19 cellular contexts compared by ENCODE assay signal in the genomic region with DNA sequence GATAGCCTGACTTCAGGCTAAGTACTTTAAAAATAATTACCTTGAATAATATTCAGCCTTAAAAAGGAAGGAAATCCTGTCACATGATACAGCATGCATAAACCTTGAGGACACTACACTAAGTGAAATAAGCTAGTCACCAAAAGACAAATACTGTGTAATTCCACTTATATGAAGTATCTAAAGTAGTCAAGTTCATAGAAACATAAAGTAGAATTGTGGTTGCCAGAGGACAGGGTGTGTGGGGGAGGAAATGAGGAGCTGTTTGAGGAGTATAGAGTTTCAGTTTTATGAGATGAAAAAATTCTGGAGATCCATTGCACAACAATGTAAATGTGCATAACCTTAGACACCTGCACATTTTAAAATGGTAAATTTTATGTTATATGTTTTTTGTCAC. TPM values are rescaled to one million over a fixed set of nuclear protein-coding genes. Genes with fewer than 3 reads are reported as not detected.
A peak's percentile ranks its signal among the peaks of the same experiment; 100 is the strongest.
DNase-seq lines count a peak whose midpoint lies in the region; ATAC-seq and TF ChIP-seq lines count a peak whose summit lies in the region.
"Had no signal": no experiment of that assay in that cellular context is flagged by ENCODE, and none has a peak within 500 bp of the region (broad histone marks: within the 10 kb centered on the region; RNA-seq: fewer than 3 reads in every experiment).

No MANE protein-coding gene starts in this region.

- no peak overlapping the region for H3K23ac ChIP-seq in neuronal stem cell (ENCODE audit: low read depth, low read length, poor library complexity)

- no peak for DNase-seq in activated naive CD4-positive, alpha-beta T cell treated with anti-CD3 and anti-CD28 coated beads, Interleukin-2, amount 50 U/mL, for 72 hours (ENCODE audit: low spot score in 2 of 2)
- no peak for DNase-seq in activated naive CD4-positive, alpha-beta T cell (lab: John Stamatoyannopoulos, UW)
- peak; percentile 13 for DNase-seq in NCI-H1417 treated with DMSO at 0.1 percent for 48 hours (lab: John Stamatoyannopoulos, UW)
- DNase-seq in activated CD8-positive, alpha-beta T cell treated with anti-CD3 and anti-CD28 coated beads for 36 hours: no peak
- no peak for DNase-seq in upper lobe of right lung
- no peak for DNase-seq in GM19240 (ENCODE audit: insufficient read length, low spot score)
- DNase-seq in mucosa of gallbladder (ENCODE audit: low spot score): no peak
- DNase-seq in neuronal stem cell (ENCODE audit: low spot score): no peak
- DNase-seq: activated CD4-positive, alpha-beta T cell treated with anti-CD3 and anti-CD28 coated beads, Interleukin-2, amount 10 ng/mL, durations not matched to agents 24 days and 14 days; effector memory CD4-positive, alpha-beta T cell; foreskin melanocyte; HCEC 1CT; NCI-H1105; SW 1271 had no signal

- H3K79me1 ChIP-seq in neuronal stem cell (ENCODE audit: low read depth, low read length): no peaks in the 10 kb centered on the region

- no peak overlapping the region for H2BK5ac ChIP-seq in neuronal stem cell (ENCODE audit: low read length)

- no peak overlapping the region for H4K91ac ChIP-seq in neuronal stem cell (ENCODE audit: low read depth, low read length, poor library complexity)

- no peak overlapping the region for H2BK15ac ChIP-seq in neuronal stem cell (ENCODE audit: low read length)

- peaks cover 0 to 1% of the 10 kb centered on the region in 2 donors for H3K9me3 Mint-ChIP-seq in activated naive CD4-positive, alpha-beta T cell treated with anti-CD3 and anti-CD28 coated beads, Interleukin-2, amount 50 U/mL, for 72 hours
- peaks cover 3% of the 10 kb centered on the region for H3K9me3 Mint-ChIP-seq in activated CD8-positive, alpha-beta T cell treated with anti-CD3 and anti-CD28 coated beads for 36 hours
- H3K9me3 Mint-ChIP-seq: activated CD4-positive, alpha-beta T cell treated with anti-CD3 and anti-CD28 coated beads, Interleukin-2, amount 10 ng/mL, durations not matched to agents 24 days and 14 days; brain; stimulated activated memory B cell treated with anti-CD40 and anti-IgM and Interleukin-4, amounts not matched to agents 10 μg/mL and 1 μg/mL and 100 μg/mL, for 72 hours had no signal

- no peak overlapping the region for H3K4me2 ChIP-seq in neuronal stem cell (ENCODE audit: insufficient read depth, low read length, poor library complexity, severe bottlenecking)

- peaks cover 19% of the 10 kb centered on the region for H3K4me1 Mint-ChIP-seq in activated CD8-positive, alpha-beta T cell treated with anti-CD3 and anti-CD28 coated beads for 36 hours (ENCODE audit: low read depth)

- H3K9ac ChIP-seq in neuronal stem cell (ENCODE audit: low read depth, low read length, poor library complexity): no peak overlapping the region

- H3K4me3 ChIP-seq in upper lobe of right lung: no peak overlapping the region
- H3K4me3 ChIP-seq in neuronal stem cell (ENCODE audit: low read length in 2 of 2): no peak overlapping the region
- H3K4me3 ChIP-seq: vagina had no signal

- no peak overlapping the region for H3K4ac ChIP-seq in neuronal stem cell (ENCODE audit: low read length)

- CTCF ChIA-PET in activated CD8-positive, alpha-beta T cell treated with anti-CD3 and anti-CD28 coated beads for 36 hours (lab: Charles Lee): interaction anchor here (2.0 kb wide), 1 partner anchor 846 kb away, joined by 7 read pairs; the partner anchor contains the start of gene METAP1

- H3K4me1 ChIP-seq in upper lobe of right lung (no peaks in the 10 kb centered on the region), neuronal stem cell (ENCODE audit: control insufficient read depth in 2 of 2, insufficient read depth in 1 of 2, low read depth in 1 of 2, low read length in 2 of 2) (no peaks in the 10 kb centered on the region)

- H2AFZ ChIP-seq in neuronal stem cell (ENCODE audit: low read length): no peak overlapping the region

- H2BK120ac ChIP-seq in neuronal stem cell (ENCODE audit: low read depth, low read length): no peak overlapping the region

- no peak overlapping the region for H3K27ac Mint-ChIP-seq in activated naive CD4-positive, alpha-beta T cell treated with anti-CD3 and anti-CD28 coated beads, Interleukin-2, amount 50 U/mL, for 72 hours
- no peak overlapping the region for H3K27ac Mint-ChIP-seq in activated CD8-positive, alpha-beta T cell treated with anti-CD3 and anti-CD28 coated beads for 36 hours
- H3K27ac Mint-ChIP-seq: activated CD4-positive, alpha-beta T cell treated with anti-CD3 and anti-CD28 coated beads, Interleukin-2, amount 10 ng/mL, durations not matched to agents 24 days and 14 days; brain; stimulated activated memory B cell treated with anti-CD40 and anti-IgM and Interleukin-4, amounts not matched to agents 10 μg/mL and 1 μg/mL and 100 μg/mL, for 72 hours had no signal

- peaks cover 1 to 7% of the 10 kb centered on the region in 2 donors for H3K36me3 Mint-ChIP-seq in activated naive CD4-positive, alpha-beta T cell treated with anti-CD3 and anti-CD28 coated beads, Interleukin-2, amount 50 U/mL, for 72 hours
- H3K36me3 Mint-ChIP-seq in activated CD8-positive, alpha-beta T cell treated with anti-CD3 and anti-CD28 coated beads for 36 hours (ENCODE audit: low read depth): peaks cover 2% of the 10 kb centered on the region
- H3K36me3 Mint-ChIP-seq: brain; stimulated activated memory B cell treated with anti-CD40 and anti-IgM and Interleukin-4, amounts not matched to agents 10 μg/mL and 1 μg/mL and 100 μg/mL, for 72 hours had no signal

- no peak overlapping the region for H3K18ac ChIP-seq in neuronal stem cell (ENCODE audit: low read length)

- H2AK5ac ChIP-seq in neuronal stem cell (ENCODE audit: low read depth, low read length): no peak overlapping the region

- no peak overlapping the region for H3K4me3 Mint-ChIP-seq in activated CD8-positive, alpha-beta T cell treated with anti-CD3 and anti-CD28 coated beads for 36 hours
- H3K4me3 Mint-ChIP-seq: activated CD4-positive, alpha-beta T cell treated with anti-CD3 and anti-CD28 coated beads, Interleukin-2, amount 10 ng/mL, durations not matched to agents 24 days and 14 days; brain; stimulated activated memory B cell treated with anti-CD40 and anti-IgM and Interleukin-4, amounts not matched to agents 10 μg/mL and 1 μg/mL and 100 μg/mL, for 72 hours had no signal

- H3K36me3 ChIP-seq in upper lobe of right lung (no peaks in the 10 kb centered on the region), neuronal stem cell (replicated peaks in 1 of 2; ENCODE audit: control insufficient read depth in 2 of 2, insufficient read depth in 2 of 2, low read length in 2 of 2) (no peaks in the 10 kb centered on the region)
- H3K36me3 ChIP-seq: vagina had no signal

- H3K27ac ChIP-seq in upper lobe of right lung (no peak overlapping the region), neuronal stem cell (replicated peaks; ENCODE audit: low read length) (no peak overlapping the region)
- H3K27ac ChIP-seq: vagina had no signal

- H3K27me3 ChIP-seq in upper lobe of right lung (no peaks in the 10 kb centered on the region), neuronal stem cell (ENCODE audit: control insufficient read depth in 3 of 3, insufficient read depth in 3 of 3, low read depth in 1 of 3, low read length in 3 of 3) (no peaks in the 10 kb centered on the region)
- H3K27me3 ChIP-seq: vagina had no signal

- H4K8ac ChIP-seq in neuronal stem cell (ENCODE audit: low read depth, low read length): no peak overlapping the region

- TF ChIP-seq CTCF in activated CD8-positive, alpha-beta T cell treated with anti-CD3 and anti-CD28 coated beads for 36 hours (IDR thresholded peaks at IDR 0.05): no peak
- no peak for TF ChIP-seq CTCF in upper lobe of right lung (IDR thresholded peaks at IDR 0.05)

- POLR2A ChIA-PET in activated CD8-positive, alpha-beta T cell treated with anti-CD3 and anti-CD28 coated beads for 36 hours (lab: Charles Lee): no interaction called here

- no peaks in the 10 kb centered on the region for H3K27me3 Mint-ChIP-seq in activated CD8-positive, alpha-beta T cell treated with anti-CD3 and anti-CD28 coated beads for 36 hours
- H3K27me3 Mint-ChIP-seq: stimulated activated memory B cell treated with anti-CD40 and anti-IgM and Interleukin-4, amounts not matched to agents 10 μg/mL and 1 μg/mL and 100 μg/mL, for 72 hours had no signal

- intact Hi-C loops in activated CD8-positive, alpha-beta T cell treated with anti-CD3 and anti-CD28 coated beads for 36 hours (cut with micrococcal nuclease): loop anchor here (10.0 kb wide), 1 partner anchor 296 kb away; no protein-coding TSS in a partner anchor
- intact Hi-C loops in upper lobe of right lung (cut with DNase I): no loop called here

- peak; percentile 11 to 69 for ATAC-seq in activated naive CD4-positive, alpha-beta T cell treated with anti-CD3 and anti-CD28 coated beads, Interleukin-2, amount 50 U/mL, for 72 hours
- peak; percentile 49 for ATAC-seq in activated CD8-positive, alpha-beta T cell treated with anti-CD3 and anti-CD28 coated beads for 36 hours
- peak; percentile 84 for ATAC-seq in upper lobe of right lung
- ATAC-seq: stimulated activated memory B cell treated with anti-CD40 and anti-IgM and Interleukin-4, amounts not matched to agents 10 μg/mL and 1 μg/mL and 100 μg/mL, for 72 hours had no signal

- H3K14ac ChIP-seq in neuronal stem cell (ENCODE audit: low read length): no peak overlapping the region

- no peaks in the 10 kb centered on the region for H3K9me3 ChIP-seq in upper lobe of right lung
- H3K9me3 ChIP-seq in neuronal stem cell (replicated peaks in 1 of 2; ENCODE audit: control insufficient read depth in 2 of 2, insufficient read depth in 1 of 2, low read depth in 1 of 2, low read length in 2 of 2): no peaks in the 10 kb centered on the region
- H3K9me3 ChIP-seq: vagina had no signal

- no peak overlapping the region for H2BK12ac ChIP-seq in neuronal stem cell (ENCODE audit: low read length)

RNA-seq across cellular contexts. Expression of gene STPG2, which starts 5.6 kb away (rescaled TPM):
- under 1 TPM; 0.18 to 0.19 TPM for total RNA-seq in activated naive CD4-positive, alpha-beta T cell treated with anti-CD3 and anti-CD28 coated beads, Interleukin-2, amount 50 U/mL, for 72 hours
- total RNA-seq in activated CD8-positive, alpha-beta T cell treated with anti-CD3 and anti-CD28 coated beads for 36 hours: under 1 TPM; 0.16 to 0.18 TPM
- total RNA-seq in upper lobe of right lung (0.41 TPM), mucosa of gallbladder (2.2 TPM)
- polyA plus RNA-seq in neuronal stem cell (2013, experiment 1 of 2): 0.06 TPM
- 0.07 TPM for polyA plus RNA-seq in neuronal stem cell (2013, experiment 2 of 2)
- total RNA-seq: activated CD4-positive, alpha-beta T cell treated with anti-CD3 and anti-CD28 coated beads, Interleukin-2, amount 10 ng/mL, durations not matched to agents 24 days and 14 days; G401; HT-29; vagina had no signal
